8 cellular contexts compared by ENCODE assay signal in genomic region chr15:74614744-74615312, GRCh38. TPM values are rescaled to one million over a fixed set of nuclear protein-coding genes. Genes with fewer than 3 reads are reported as not detected.
DNase-seq lines count a peak whose midpoint lies in the region; ATAC-seq and TF ChIP-seq lines count a peak whose summit lies in the region.

No MANE protein-coding gene starts in this region.

- H3K4me1 Mint-ChIP-seq in Calu3 (ENCODE audit: low read depth, unreplicated experiment): peaks cover 18% of the 10 kb centered on the region

- H4K8ac ChIP-seq in IMR-90 (ENCODE audit: low read depth in 2 of 2, low read length in 2 of 2): peak overlapping the region; percentile 91 to 93

- ATAC-seq in GM21515 (IDR thresholded peaks at IDR 0.05; ENCODE audit: unreplicated experiment): peak; percentile 46
- ATAC-seq in IMR-90 (ENCODE audit: low read depth): peak; percentile 78
- peak; percentile 78 for ATAC-seq in left ventricle myocardium superior

- H2AK5ac ChIP-seq in IMR-90 (ENCODE audit: low read depth, low read length): peak overlapping the region; percentile 84

- WGBS in IMR-90 (ENCODE audit: extremely low coverage in 2 of 2, insufficient read length in 1 of 2), 2 experiments: 0% methylated on average over 4 of the region's 50 CpGs; no CpG with 5 or more reads in 1 of the 2 experiments
- 0 to 1% (median 0%) methylated on average over 43 to 50 of the region's 50 CpGs for WGBS in adipose tissue, 3 donors

- peak overlapping the region; percentile 89 for H3K4me2 ChIP-seq in IMR-90 (ENCODE audit: low read depth, low read length)

- BruUV-seq in Calu3 (replicated peaks; lab: Mats Ljungman, UMichigan) (no TSS peak), IMR-90 (replicated peaks; lab: Mats Ljungman, UMichigan) (no TSS peak)

- DNase-seq in Calu3 (peak; percentile 85), IMR-90 (peak; percentile 62), SW480 (ENCODE audit: low spot score) (peak; percentile 45), left ventricle myocardium superior (peak; percentile 94), renal cortical epithelial cell (ENCODE audit: low read depth) (peak; percentile 16), GF-D8 (lab: John Stamatoyannopoulos, UW) (no peak)

- H3K36me3 Mint-ChIP-seq in Calu3 (ENCODE audit: insufficient read depth, unreplicated experiment): peaks cover 42% of the 10 kb centered on the region

- CTCF ChIA-PET in Calu3 (lab: Charles Lee) (interaction anchor here (0.6 to 1.7 kb wide), 2 partner anchors 59 to 156 kb away, joined by 4 to 6 read pairs; no protein-coding TSS in a partner anchor), IMR-90 (lab: Yijun Ruan, JAX) (no interaction called here)

- H3K27me3 Mint-ChIP-seq in Calu3 (ENCODE audit: unreplicated experiment): peaks cover 38% of the 10 kb centered on the region

- H3K9me3 Mint-ChIP-seq in Calu3 (ENCODE audit: low read depth, unreplicated experiment): no peaks in the 10 kb centered on the region

- peak overlapping the region; percentile 76 for H3K4ac ChIP-seq in IMR-90 (ENCODE audit: low read depth, low read length)

- H3K9me1 ChIP-seq in IMR-90 (ENCODE audit: insufficient read depth, low read length): 0 out of 2 replicates have a peak, but pooled peaks cover 2% of the 10 kb centered on the region

- H3K79me1 ChIP-seq in IMR-90 (ENCODE audit: low read depth in 1 of 2, low read length in 2 of 2): peaks cover 0 to 41% of the 10 kb centered on the region in 2 experiments; a peak in 3 of 4 replicates

- H2BK15ac ChIP-seq in IMR-90 (ENCODE audit: low read depth, low read length): peak overlapping the region; percentile 68; the same call in 2 of the 3 replicates

- peak overlapping the region; percentile 67 for H3K27ac Mint-ChIP-seq in Calu3 (ENCODE audit: unreplicated experiment)

- intact Hi-C loops in Calu3 (cut with micrococcal nuclease; ENCODE audit: unreplicated experiment) (loop anchor here (5.0 kb wide), 1 partner anchor 68 kb away; no protein-coding TSS in a partner anchor), IMR-90 (cut with micrococcal nuclease) (loop anchor here (1.0 kb wide), 2 partner anchors 69 to 154 kb away; partner anchors contain the start of gene UBL7), left ventricle myocardium superior (cut with micrococcal nuclease) (loop anchor here (10.0 kb wide), 1 partner anchor 70 kb away; the partner anchor contains the start of gene ARID3B)

- peak overlapping the region; percentile 99 for H2AK9ac ChIP-seq in IMR-90 (replicated peaks; ENCODE audit: low read depth, low read length, poor library complexity)

- peaks cover 9% of the 10 kb centered on the region for H3K36me3 ChIP-seq in IMR-90 (ENCODE audit: control insufficient read depth, insufficient read depth, low read length)

- TF ChIP-seq POLR2A in IMR-90 (IDR thresholded peaks at IDR 0.05; ENCODE audit: low read depth, low read length): no peak; the same call in 1 of the 2 replicates

- H3K18ac ChIP-seq in IMR-90 (ENCODE audit: low read depth, low read length): peak overlapping the region; percentile 21; the same call in 1 of the 2 replicates

- peak overlapping the region; percentile 50; the same call in 1 of the 2 replicates for H2BK120ac ChIP-seq in IMR-90 (ENCODE audit: low read depth, low read length)

- H3K9me3 ChIP-seq in IMR-90 (ENCODE audit: control insufficient read depth, insufficient read depth, low read length): no peaks in the 10 kb centered on the region

- no peak overlapping the region for H2BK20ac ChIP-seq in IMR-90 (ENCODE audit: low read depth, low read length)

- no peak for TF ChIP-seq CTCF in Calu3 (IDR thresholded peaks at IDR 0.05; ENCODE audit: unreplicated experiment)
- TF ChIP-seq CTCF in IMR-90 (conservative IDR thresholded peaks at IDR 0.05; ENCODE audit: low read depth, low read length): no peak

- peaks cover 2% of the 10 kb centered on the region; the same call in 1 of the 2 replicates for H3K27me3 ChIP-seq in IMR-90 (ENCODE audit: control insufficient read depth, insufficient read depth, low read length)

- dilution Hi-C loops in IMR-90 (cut with HindIII; ENCODE audit: low sequenced_read_pairs, unreplicated experiment): no loop called here

- peak overlapping the region; percentile 71 for H4K5ac ChIP-seq in IMR-90 (ENCODE audit: low read depth, low read length)

- POLR2A ChIA-PET in IMR-90 (lab: Charles Lee; ENCODE audit: unreplicated experiment): no interaction called here

- peak overlapping the region; percentile 3; the same call in 1 of the 2 replicates for H3K23ac ChIP-seq in IMR-90 (ENCODE audit: low read depth, low read length)

- H4K20me1 ChIP-seq in IMR-90 (ENCODE audit: insufficient read depth, low read length): peaks cover 38% of the 10 kb centered on the region

- H2BK5ac ChIP-seq in IMR-90 (ENCODE audit: low read depth, low read length, poor library complexity, severe bottlenecking): peak overlapping the region; percentile 81

- H3K4me3 Mint-ChIP-seq in Calu3 (ENCODE audit: low read depth, unreplicated experiment): peak overlapping the region; percentile 86

- peak overlapping the region; percentile 82 for H3K56ac ChIP-seq in IMR-90 (ENCODE audit: extremely low read depth, insufficient read depth, low read length)

- peak overlapping the region; percentile 90 for H3K9ac ChIP-seq in IMR-90 (ENCODE audit: low read depth, low read length)

- H3K4me1 ChIP-seq in IMR-90 (ENCODE audit: control insufficient read depth, insufficient read depth, low read length): peaks cover 8% of the 10 kb centered on the region

- H4K91ac ChIP-seq in IMR-90 (ENCODE audit: insufficient read depth, low read depth, low read length): peak overlapping the region; percentile 72

- TF ChIP-seq RAD21 in IMR-90 (IDR thresholded peaks at IDR 0.05; ENCODE audit: low read length): no peak

- H3K27ac ChIP-seq in IMR-90 (ENCODE audit: insufficient read depth, low read length): peak overlapping the region; percentile 87
- H3K27ac ChIP-seq in adipose tissue (ENCODE audit: low read depth, low read length): peak overlapping the region; percentile 59

- H3K4me3 ChIP-seq in IMR-90 (ENCODE audit: insufficient read depth, low read depth, low read length): peak overlapping the region; percentile 93

- in situ Hi-C loops in IMR-90 (cut with MboI; ENCODE audit: low sequenced_read_pairs): no loop called here

- H2AFZ ChIP-seq in IMR-90 (replicated peaks; ENCODE audit: low read length, poor library complexity): peak overlapping the region; percentile 97

- H3K14ac ChIP-seq in IMR-90 (replicated peaks; ENCODE audit: low read depth, low read length): peak overlapping the region; percentile 86

TF ChIP-seq in IMR-90, 13 proteins besides CTCF, POLR2A, EP300 and RAD21:
- TF ChIP-seq MXI1 (IDR thresholded peaks at IDR 0.05; ENCODE audit: borderline replicate concordance, low read depth, low read length): 0 out of 2 replicates have a peak, but pooled peaks have one; percentile 18
- no peak for TF ChIP-seq USF2 (IDR thresholded peaks at IDR 0.05; ENCODE audit: low read depth, low read length)
- TF ChIP-seq RCOR1 (IDR thresholded peaks at IDR 0.05; ENCODE audit: insufficient replicate concordance, low read length): peak; percentile 91

RNA-seq across cellular contexts. Expression of gene CLK3, which starts 0.8 kb away (rescaled TPM):
- total RNA-seq in Calu3 (2022): 89.2 and 93.5 TPM in 2 replicates
- total RNA-seq in IMR-90 (2012; rRNA removed): 114 and 117 TPM in 2 replicates
- polyA plus RNA-seq in IMR-90 (2012; rRNA removed): 77.0 and 84.7 TPM in 2 replicates
- 109 and 121 TPM in 2 replicates for polyA plus RNA-seq in IMR-90 (2012; cell fraction: cytosol; rRNA removed)
- 295 and 379 TPM in 2 replicates for polyA plus RNA-seq in IMR-90 (2012; cell fraction: nucleus; rRNA removed; ENCODE audit: low replicate concordance)
- polyA plus RNA-seq in adipose tissue: 10 to 100 TPM; 30.2 to 50.6 (median 50.1) TPM
- 55.3 TPM for total RNA-seq in left ventricle myocardium superior
- 74.8 and 92.0 TPM in 2 replicates for total RNA-seq in renal cortical epithelial cell
